In genomic region chr11:117299351-117300300, GRCh38 we compare ENCODE assay signal across 1 cellular context.
A peak's percentile ranks its signal among the peaks of the same experiment; 100 is the strongest.
TF ChIP-seq lines count a peak whose summit lies in the region.

No MANE protein-coding gene starts in this region.

TF ChIP-seq in liver, 16 proteins besides CTCF, POLR2A, EP300 and RAD21 (continued from another document):
- TF ChIP-seq, protein P1, sequence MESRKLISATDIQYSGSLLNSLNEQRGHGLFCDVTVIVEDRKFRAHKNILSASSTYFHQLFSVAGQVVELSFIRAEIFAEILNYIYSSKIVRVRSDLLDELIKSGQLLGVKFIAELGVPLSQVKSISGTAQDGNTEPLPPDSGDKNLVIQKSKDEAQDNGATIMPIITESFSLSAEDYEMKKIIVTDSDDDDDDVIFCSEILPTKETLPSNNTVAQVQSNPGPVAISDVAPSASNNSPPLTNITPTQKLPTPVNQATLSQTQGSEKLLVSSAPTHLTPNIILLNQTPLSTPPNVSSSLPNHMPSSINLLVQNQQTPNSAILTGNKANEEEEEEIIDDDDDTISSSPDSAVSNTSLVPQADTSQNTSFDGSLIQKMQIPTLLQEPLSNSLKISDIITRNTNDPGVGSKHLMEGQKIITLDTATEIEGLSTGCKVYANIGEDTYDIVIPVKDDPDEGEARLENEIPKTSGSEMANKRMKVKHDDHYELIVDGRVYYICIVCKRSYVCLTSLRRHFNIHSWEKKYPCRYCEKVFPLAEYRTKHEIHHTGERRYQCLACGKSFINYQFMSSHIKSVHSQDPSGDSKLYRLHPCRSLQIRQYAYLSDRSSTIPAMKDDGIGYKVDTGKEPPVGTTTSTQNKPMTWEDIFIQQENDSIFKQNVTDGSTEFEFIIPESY (IDR thresholded peaks at IDR 0.05) = no peak
- TF ChIP-seq FOXA1 (IDR thresholded peaks at IDR 0.05) (no peak), EGR1 (IDR thresholded peaks at IDR 0.05; ENCODE audit: low read depth in 2 of 2) (no peak), JUND (IDR thresholded peaks at IDR 0.05) (peak in 1 of 2 donors; percentile 38), TAF1 (conservative IDR thresholded peaks at IDR 0.05) (no peak)
